1 cellular context compared by ENCODE assay signal in the genomic region with DNA sequence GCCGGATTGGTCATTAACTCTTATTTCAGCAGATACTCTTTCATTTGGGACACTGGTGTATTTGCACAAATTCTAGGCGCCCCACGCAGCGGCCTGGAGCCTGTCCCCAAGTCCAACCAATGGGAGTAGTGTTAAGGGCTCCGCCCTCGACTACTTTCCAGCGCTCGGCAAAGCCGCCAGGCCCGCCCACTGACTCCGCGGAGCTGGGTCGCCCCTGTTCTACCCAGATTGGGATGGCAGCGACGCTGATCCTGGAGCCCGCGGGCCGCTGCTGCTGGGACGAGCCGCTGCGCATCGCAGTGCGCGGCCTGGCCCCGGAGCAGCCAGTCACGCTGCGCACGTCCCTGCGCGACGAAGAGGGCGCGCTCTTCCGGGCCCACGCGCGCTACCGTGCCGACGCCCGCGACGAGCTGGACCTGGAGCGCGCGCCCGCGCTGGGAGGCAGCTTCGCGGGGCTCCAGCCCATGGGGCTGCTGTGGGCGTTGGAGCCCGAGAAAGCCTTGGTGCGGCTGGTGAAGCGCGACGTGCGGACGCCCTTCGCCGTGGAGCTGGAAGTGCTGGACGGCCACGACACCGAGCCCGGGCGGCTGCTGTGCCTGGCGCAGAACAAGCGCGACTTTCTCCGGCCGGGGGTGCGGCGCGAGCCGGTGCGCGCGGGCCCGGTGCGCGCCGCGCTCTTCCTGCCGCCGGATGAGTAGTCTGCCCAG.
TF ChIP-seq lines count a peak whose summit lies in the region.

A gene with protein sequence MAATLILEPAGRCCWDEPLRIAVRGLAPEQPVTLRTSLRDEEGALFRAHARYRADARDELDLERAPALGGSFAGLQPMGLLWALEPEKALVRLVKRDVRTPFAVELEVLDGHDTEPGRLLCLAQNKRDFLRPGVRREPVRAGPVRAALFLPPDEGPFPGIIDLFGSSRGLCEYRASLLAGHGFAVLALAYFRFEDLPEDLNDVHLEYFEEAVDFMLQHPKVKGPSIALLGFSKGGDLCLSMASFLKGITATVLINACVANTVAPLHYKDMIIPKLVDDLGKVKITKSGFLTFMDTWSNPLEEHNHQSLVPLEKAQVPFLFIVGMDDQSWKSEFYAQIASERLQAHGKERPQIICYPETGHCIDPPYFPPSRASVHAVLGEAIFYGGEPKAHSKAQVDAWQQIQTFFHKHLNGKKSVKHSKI (plus strand): TSS at position 179 of the 707 bp plus-strand sequence. CDS start 55 bp downstream, at position 234.

TF ChIP-seq in WTC11, 78 proteins besides CTCF, POLR2A, EP300 and RAD21 (continued from another document and continues in another):
- TF ChIP-seq, protein P1, sequence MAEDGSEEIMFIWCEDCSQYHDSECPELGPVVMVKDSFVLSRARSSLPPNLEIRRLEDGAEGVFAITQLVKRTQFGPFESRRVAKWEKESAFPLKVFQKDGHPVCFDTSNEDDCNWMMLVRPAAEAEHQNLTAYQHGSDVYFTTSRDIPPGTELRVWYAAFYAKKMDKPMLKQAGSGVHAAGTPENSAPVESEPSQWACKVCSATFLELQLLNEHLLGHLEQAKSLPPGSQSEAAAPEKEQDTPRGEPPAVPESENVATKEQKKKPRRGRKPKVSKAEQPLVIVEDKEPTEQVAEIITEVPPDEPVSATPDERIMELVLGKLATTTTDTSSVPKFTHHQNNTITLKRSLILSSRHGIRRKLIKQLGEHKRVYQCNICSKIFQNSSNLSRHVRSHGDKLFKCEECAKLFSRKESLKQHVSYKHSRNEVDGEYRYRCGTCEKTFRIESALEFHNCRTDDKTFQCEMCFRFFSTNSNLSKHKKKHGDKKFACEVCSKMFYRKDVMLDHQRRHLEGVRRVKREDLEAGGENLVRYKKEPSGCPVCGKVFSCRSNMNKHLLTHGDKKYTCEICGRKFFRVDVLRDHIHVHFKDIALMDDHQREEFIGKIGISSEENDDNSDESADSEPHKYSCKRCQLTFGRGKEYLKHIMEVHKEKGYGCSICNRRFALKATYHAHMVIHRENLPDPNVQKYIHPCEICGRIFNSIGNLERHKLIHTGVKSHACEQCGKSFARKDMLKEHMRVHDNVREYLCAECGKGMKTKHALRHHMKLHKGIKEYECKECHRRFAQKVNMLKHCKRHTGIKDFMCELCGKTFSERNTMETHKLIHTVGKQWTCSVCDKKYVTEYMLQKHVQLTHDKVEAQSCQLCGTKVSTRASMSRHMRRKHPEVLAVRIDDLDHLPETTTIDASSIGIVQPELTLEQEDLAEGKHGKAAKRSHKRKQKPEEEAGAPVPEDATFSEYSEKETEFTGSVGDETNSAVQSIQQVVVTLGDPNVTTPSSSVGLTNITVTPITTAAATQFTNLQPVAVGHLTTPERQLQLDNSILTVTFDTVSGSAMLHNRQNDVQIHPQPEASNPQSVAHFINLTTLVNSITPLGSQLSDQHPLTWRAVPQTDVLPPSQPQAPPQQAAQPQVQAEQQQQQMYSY (CRISPR knock-in tag; IDR thresholded peaks at IDR 0.05) = no peak
- TF ChIP-seq ELF4 (CRISPR knock-in tag; IDR thresholded peaks at IDR 0.05; ENCODE audit: low read depth) = no peak
- TF ChIP-seq, protein P2, sequence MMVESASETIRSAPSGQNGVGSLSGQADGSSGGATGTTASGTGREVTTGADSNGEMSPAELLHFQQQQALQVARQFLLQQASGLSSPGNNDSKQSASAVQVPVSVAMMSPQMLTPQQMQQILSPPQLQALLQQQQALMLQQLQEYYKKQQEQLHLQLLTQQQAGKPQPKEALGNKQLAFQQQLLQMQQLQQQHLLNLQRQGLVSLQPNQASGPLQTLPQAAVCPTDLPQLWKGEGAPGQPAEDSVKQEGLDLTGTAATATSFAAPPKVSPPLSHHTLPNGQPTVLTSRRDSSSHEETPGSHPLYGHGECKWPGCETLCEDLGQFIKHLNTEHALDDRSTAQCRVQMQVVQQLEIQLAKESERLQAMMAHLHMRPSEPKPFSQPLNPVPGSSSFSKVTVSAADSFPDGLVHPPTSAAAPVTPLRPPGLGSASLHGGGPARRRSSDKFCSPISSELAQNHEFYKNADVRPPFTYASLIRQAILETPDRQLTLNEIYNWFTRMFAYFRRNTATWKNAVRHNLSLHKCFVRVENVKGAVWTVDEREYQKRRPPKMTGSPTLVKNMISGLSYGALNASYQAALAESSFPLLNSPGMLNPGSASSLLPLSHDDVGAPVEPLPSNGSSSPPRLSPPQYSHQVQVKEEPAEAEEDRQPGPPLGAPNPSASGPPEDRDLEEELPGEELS (CRISPR knock-in tag; IDR thresholded peaks at IDR 0.05) = 0 out of 2 replicates have a peak, but pooled peaks have one; percentile 50
- TF ChIP-seq JAZF1 (CRISPR knock-in tag; IDR thresholded peaks at IDR 0.05) = no peak
- peak; percentile 68; the same call in 1 of the 2 replicates for TF ChIP-seq MYBL2 (CRISPR knock-in tag; IDR thresholded peaks at IDR 0.05)
- TF ChIP-seq, protein P3, sequence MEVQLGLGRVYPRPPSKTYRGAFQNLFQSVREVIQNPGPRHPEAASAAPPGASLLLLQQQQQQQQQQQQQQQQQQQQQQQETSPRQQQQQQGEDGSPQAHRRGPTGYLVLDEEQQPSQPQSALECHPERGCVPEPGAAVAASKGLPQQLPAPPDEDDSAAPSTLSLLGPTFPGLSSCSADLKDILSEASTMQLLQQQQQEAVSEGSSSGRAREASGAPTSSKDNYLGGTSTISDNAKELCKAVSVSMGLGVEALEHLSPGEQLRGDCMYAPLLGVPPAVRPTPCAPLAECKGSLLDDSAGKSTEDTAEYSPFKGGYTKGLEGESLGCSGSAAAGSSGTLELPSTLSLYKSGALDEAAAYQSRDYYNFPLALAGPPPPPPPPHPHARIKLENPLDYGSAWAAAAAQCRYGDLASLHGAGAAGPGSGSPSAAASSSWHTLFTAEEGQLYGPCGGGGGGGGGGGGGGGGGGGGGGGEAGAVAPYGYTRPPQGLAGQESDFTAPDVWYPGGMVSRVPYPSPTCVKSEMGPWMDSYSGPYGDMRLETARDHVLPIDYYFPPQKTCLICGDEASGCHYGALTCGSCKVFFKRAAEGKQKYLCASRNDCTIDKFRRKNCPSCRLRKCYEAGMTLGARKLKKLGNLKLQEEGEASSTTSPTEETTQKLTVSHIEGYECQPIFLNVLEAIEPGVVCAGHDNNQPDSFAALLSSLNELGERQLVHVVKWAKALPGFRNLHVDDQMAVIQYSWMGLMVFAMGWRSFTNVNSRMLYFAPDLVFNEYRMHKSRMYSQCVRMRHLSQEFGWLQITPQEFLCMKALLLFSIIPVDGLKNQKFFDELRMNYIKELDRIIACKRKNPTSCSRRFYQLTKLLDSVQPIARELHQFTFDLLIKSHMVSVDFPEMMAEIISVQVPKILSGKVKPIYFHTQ (CRISPR knock-in tag; IDR thresholded peaks at IDR 0.05) = no peak
- TF ChIP-seq ZNF138 (CRISPR knock-in tag; conservative IDR thresholded peaks at IDR 0.05) = no peak
- TF ChIP-seq, protein P4, sequence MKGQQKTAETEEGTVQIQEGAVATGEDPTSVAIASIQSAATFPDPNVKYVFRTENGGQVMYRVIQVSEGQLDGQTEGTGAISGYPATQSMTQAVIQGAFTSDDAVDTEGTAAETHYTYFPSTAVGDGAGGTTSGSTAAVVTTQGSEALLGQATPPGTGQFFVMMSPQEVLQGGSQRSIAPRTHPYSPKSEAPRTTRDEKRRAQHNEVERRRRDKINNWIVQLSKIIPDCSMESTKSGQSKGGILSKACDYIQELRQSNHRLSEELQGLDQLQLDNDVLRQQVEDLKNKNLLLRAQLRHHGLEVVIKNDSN (CRISPR knock-in tag; IDR thresholded peaks at IDR 0.05) = no peak
- TF ChIP-seq ZNF396 (CRISPR knock-in tag; IDR thresholded peaks at IDR 0.05; ENCODE audit: borderline replicate concordance) = no peak
- no peak for TF ChIP-seq GABPB1 (CRISPR knock-in tag; IDR thresholded peaks at IDR 0.05)
- TF ChIP-seq, protein P5, sequence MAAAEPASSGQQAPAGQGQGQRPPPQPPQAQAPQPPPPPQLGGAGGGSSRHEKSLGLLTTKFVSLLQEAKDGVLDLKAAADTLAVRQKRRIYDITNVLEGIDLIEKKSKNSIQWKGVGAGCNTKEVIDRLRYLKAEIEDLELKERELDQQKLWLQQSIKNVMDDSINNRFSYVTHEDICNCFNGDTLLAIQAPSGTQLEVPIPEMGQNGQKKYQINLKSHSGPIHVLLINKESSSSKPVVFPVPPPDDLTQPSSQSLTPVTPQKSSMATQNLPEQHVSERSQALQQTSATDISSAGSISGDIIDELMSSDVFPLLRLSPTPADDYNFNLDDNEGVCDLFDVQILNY (CRISPR knock-in tag; IDR thresholded peaks at IDR 0.05) = 0 out of 2 replicates have a peak, but pooled peaks have one; percentile 46
- TF ChIP-seq IRF2 (CRISPR knock-in tag; IDR thresholded peaks at IDR 0.05; ENCODE audit: borderline replicate concordance, low read depth) = no peak
- TF ChIP-seq JUN (CRISPR knock-in tag; IDR thresholded peaks at IDR 0.05) = no peak
- TF ChIP-seq, protein P6, sequence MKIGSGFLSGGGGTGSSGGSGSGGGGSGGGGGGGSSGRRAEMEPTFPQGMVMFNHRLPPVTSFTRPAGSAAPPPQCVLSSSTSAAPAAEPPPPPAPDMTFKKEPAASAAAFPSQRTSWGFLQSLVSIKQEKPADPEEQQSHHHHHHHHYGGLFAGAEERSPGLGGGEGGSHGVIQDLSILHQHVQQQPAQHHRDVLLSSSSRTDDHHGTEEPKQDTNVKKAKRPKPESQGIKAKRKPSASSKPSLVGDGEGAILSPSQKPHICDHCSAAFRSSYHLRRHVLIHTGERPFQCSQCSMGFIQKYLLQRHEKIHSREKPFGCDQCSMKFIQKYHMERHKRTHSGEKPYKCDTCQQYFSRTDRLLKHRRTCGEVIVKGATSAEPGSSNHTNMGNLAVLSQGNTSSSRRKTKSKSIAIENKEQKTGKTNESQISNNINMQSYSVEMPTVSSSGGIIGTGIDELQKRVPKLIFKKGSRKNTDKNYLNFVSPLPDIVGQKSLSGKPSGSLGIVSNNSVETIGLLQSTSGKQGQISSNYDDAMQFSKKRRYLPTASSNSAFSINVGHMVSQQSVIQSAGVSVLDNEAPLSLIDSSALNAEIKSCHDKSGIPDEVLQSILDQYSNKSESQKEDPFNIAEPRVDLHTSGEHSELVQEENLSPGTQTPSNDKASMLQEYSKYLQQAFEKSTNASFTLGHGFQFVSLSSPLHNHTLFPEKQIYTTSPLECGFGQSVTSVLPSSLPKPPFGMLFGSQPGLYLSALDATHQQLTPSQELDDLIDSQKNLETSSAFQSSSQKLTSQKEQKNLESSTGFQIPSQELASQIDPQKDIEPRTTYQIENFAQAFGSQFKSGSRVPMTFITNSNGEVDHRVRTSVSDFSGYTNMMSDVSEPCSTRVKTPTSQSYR (CRISPR knock-in tag; IDR thresholded peaks at IDR 0.05) = no peak
- TF ChIP-seq, protein P7, sequence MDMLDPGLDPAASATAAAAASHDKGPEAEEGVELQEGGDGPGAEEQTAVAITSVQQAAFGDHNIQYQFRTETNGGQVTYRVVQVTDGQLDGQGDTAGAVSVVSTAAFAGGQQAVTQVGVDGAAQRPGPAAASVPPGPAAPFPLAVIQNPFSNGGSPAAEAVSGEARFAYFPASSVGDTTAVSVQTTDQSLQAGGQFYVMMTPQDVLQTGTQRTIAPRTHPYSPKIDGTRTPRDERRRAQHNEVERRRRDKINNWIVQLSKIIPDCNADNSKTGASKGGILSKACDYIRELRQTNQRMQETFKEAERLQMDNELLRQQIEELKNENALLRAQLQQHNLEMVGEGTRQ (CRISPR knock-in tag; IDR thresholded peaks at IDR 0.05) = no peak
- TF ChIP-seq, protein P8, sequence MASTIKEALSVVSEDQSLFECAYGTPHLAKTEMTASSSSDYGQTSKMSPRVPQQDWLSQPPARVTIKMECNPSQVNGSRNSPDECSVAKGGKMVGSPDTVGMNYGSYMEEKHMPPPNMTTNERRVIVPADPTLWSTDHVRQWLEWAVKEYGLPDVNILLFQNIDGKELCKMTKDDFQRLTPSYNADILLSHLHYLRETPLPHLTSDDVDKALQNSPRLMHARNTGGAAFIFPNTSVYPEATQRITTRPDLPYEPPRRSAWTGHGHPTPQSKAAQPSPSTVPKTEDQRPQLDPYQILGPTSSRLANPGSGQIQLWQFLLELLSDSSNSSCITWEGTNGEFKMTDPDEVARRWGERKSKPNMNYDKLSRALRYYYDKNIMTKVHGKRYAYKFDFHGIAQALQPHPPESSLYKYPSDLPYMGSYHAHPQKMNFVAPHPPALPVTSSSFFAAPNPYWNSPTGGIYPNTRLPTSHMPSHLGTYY (CRISPR knock-in tag; IDR thresholded peaks at IDR 0.05) = no peak
- TF ChIP-seq, protein P9, sequence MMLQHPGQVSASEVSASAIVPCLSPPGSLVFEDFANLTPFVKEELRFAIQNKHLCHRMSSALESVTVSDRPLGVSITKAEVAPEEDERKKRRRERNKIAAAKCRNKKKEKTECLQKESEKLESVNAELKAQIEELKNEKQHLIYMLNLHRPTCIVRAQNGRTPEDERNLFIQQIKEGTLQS (CRISPR knock-in tag; conservative IDR thresholded peaks at IDR 0.05) = no peak
- TF ChIP-seq EMX1 (CRISPR knock-in tag; IDR thresholded peaks at IDR 0.05) = peak; percentile 68; the same call in 1 of the 2 replicates
- TF ChIP-seq TP53 (CRISPR knock-in tag; IDR thresholded peaks at IDR 0.05) = no peak
- TF ChIP-seq, protein P10, sequence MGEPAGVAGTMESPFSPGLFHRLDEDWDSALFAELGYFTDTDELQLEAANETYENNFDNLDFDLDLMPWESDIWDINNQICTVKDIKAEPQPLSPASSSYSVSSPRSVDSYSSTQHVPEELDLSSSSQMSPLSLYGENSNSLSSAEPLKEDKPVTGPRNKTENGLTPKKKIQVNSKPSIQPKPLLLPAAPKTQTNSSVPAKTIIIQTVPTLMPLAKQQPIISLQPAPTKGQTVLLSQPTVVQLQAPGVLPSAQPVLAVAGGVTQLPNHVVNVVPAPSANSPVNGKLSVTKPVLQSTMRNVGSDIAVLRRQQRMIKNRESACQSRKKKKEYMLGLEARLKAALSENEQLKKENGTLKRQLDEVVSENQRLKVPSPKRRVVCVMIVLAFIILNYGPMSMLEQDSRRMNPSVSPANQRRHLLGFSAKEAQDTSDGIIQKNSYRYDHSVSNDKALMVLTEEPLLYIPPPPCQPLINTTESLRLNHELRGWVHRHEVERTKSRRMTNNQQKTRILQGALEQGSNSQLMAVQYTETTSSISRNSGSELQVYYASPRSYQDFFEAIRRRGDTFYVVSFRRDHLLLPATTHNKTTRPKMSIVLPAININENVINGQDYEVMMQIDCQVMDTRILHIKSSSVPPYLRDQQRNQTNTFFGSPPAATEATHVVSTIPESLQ (CRISPR knock-in tag; IDR thresholded peaks at IDR 0.05) = no peak
- TF ChIP-seq NFE2L1 (CRISPR knock-in tag; IDR thresholded peaks at IDR 0.05) = peak; percentile 71; the same call in 1 of the 2 replicates
- peak; percentile 55; the same call in 1 of the 2 replicates for TF ChIP-seq FOXK1 (CRISPR knock-in tag; IDR thresholded peaks at IDR 0.05)
- TF ChIP-seq TCF7 (CRISPR knock-in tag; IDR thresholded peaks at IDR 0.05; ENCODE audit: low read depth) = peak; percentile 60; the same call in 1 of the 2 replicates
- TF ChIP-seq, protein P11, sequence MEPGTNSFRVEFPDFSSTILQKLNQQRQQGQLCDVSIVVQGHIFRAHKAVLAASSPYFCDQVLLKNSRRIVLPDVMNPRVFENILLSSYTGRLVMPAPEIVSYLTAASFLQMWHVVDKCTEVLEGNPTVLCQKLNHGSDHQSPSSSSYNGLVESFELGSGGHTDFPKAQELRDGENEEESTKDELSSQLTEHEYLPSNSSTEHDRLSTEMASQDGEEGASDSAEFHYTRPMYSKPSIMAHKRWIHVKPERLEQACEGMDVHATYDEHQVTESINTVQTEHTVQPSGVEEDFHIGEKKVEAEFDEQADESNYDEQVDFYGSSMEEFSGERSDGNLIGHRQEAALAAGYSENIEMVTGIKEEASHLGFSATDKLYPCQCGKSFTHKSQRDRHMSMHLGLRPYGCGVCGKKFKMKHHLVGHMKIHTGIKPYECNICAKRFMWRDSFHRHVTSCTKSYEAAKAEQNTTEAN (CRISPR knock-in tag; IDR thresholded peaks at IDR 0.05) = no peak
- peak; percentile 78 for TF ChIP-seq FOXP1 (CRISPR knock-in tag; IDR thresholded peaks at IDR 0.05; ENCODE audit: borderline replicate concordance)
- TF ChIP-seq SMAD4 (CRISPR knock-in tag; IDR thresholded peaks at IDR 0.05) = no peak
- no peak for TF ChIP-seq ZNF423 (CRISPR knock-in tag; IDR thresholded peaks at IDR 0.05)
- TF ChIP-seq TEAD4 (CRISPR knock-in tag; IDR thresholded peaks at IDR 0.05) = no peak
- TF ChIP-seq KAT7 (CRISPR knock-in tag; IDR thresholded peaks at IDR 0.05; ENCODE audit: borderline replicate concordance) = no peak
- no peak for TF ChIP-seq ZNF317 (CRISPR knock-in tag; IDR thresholded peaks at IDR 0.05; ENCODE audit: borderline replicate concordance, low read depth)
- no peak for TF ChIP-seq NFATC4 (CRISPR knock-in tag; IDR thresholded peaks at IDR 0.05)
- TF ChIP-seq ETV6 (CRISPR knock-in tag; IDR thresholded peaks at IDR 0.05) = 0 out of 2 replicates have a peak, but pooled peaks have one; percentile 32
